Comparison of ENCODE assay signal across 2 cellular contexts in the genomic region with DNA sequence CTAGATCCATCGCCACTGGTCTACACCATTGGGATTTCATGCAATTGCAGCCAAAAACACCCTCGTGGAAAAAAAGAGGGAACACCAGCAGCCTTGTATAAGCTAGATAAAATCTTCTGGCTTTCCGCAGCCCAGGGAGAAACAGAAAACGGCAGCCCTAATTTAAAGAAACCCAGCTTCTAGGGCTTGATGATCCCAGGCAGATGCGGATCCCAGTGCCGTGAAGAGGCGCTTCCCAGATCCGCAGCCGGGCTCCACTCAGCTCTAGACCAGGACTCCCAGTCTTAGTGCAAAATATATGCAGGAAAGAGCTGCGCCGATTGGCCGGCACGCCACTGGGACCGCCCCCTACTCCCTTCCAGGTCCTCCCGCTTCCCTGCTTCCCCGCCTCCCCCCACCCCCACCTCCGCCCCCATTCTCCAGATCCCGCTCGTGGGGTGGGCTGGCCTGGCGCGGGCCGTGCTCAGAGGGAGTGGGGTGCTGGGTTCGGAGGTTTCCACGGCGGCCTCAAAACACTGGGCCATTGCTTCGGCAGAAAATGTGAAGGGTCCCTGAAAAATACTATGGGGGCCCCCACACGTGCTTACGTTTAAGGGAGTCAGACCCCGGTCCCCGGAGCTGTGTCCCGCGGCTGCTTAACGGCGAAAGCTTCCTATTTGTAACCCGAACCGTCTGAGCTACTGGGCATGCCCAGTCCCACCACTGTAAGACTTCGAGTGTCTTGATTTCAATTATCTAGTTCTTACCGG.
TF ChIP-seq lines count a peak whose summit lies in the region.

No MANE protein-coding gene starts in this region.

TF ChIP-seq in H1, 55 proteins besides CTCF, POLR2A, EP300 and RAD21:
- no peak for TF ChIP-seq YY1 (IDR thresholded peaks at IDR 0.05; ENCODE audit: low read depth, low read length)
- TF ChIP-seq SP1 (IDR thresholded peaks at IDR 0.05; ENCODE audit: low read depth, low read length) = peak; percentile 55; the same call in 1 of the 2 replicates
- TF ChIP-seq PHF8 (conservative IDR thresholded peaks at IDR 0.05; ENCODE audit: low read depth, low read length) = peak; percentile 77
- peak; percentile 66 to 74; a peak in 1 of 4 replicates for TF ChIP-seq HDAC2 (IDR thresholded peaks at IDR 0.05; ENCODE audit: borderline replicate concordance in 1 of 2, low read depth in 2 of 2, low read length in 2 of 2)
- no peak for TF ChIP-seq CBX8 (IDR thresholded peaks at IDR 0.05; ENCODE audit: borderline replicate concordance, low read depth, low read length)
- peak; percentile 81 for TF ChIP-seq ASH2L (IDR thresholded peaks at IDR 0.05; ENCODE audit: low read length)
- no peak for TF ChIP-seq RNF2 (IDR thresholded peaks at IDR 0.05; ENCODE audit: borderline replicate concordance, low read depth, low read length, missing control alignments, poor library complexity, severe bottlenecking)
- peak; percentile 76 to 82; a peak in 1 of 4 replicates for TF ChIP-seq SIN3A (conservative IDR thresholded peaks at IDR 0.05 in 1 of 2, IDR thresholded peaks at IDR 0.05 in 1 of 2; ENCODE audit: low read depth in 1 of 2, low read length in 2 of 2)
- TF ChIP-seq TAF7 (optimal IDR thresholded peaks at IDR 0.05; ENCODE audit: borderline replicate concordance, low read depth, low read length) = peak; percentile 98
- peak; percentile 63; the same call in 1 of the 2 replicates for TF ChIP-seq CHD1 (IDR thresholded peaks at IDR 0.05; ENCODE audit: low read depth, low read length)
- TF ChIP-seq CHD2 (IDR thresholded peaks at IDR 0.05; ENCODE audit: low read length) = peak; percentile 41; the same call in 1 of the 2 replicates
- TF ChIP-seq ATF2 (IDR thresholded peaks at IDR 0.05; ENCODE audit: low read length) = 0 out of 2 replicates have a peak, but pooled peaks have one; percentile 30
- peak; percentile 53; the same call in 1 of the 2 replicates for TF ChIP-seq RFX5 (IDR thresholded peaks at IDR 0.05; ENCODE audit: borderline replicate concordance, low read depth, low read length)
- TF ChIP-seq, protein P1, sequence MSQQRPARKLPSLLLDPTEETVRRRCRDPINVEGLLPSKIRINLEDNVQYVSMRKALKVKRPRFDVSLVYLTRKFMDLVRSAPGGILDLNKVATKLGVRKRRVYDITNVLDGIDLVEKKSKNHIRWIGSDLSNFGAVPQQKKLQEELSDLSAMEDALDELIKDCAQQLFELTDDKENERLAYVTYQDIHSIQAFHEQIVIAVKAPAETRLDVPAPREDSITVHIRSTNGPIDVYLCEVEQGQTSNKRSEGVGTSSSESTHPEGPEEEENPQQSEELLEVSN (IDR thresholded peaks at IDR 0.05) = no peak
- peak; percentile 35; the same call in 1 of the 2 replicates for TF ChIP-seq KDM1A (IDR thresholded peaks at IDR 0.05; ENCODE audit: borderline replicate concordance, low read length)
- peak; percentile 100 for TF ChIP-seq TAF1 (IDR thresholded peaks at IDR 0.05; ENCODE audit: low read depth, low read length)
- peak; percentile 51 for TF ChIP-seq KDM4A (IDR thresholded peaks at IDR 0.05; ENCODE audit: low read depth, low read length, severe bottlenecking)
- TF ChIP-seq POLR2AphosphoS5 (IDR thresholded peaks at IDR 0.05; ENCODE audit: low read depth, low read length) = peak; percentile 100
- TF ChIP-seq MAX (IDR thresholded peaks at IDR 0.05) = 0 out of 2 replicates have a peak, but pooled peaks have one; percentile 39
- TF ChIP-seq RBBP5 (IDR thresholded peaks at IDR 0.05; ENCODE audit: borderline replicate concordance, low read depth, low read length) = 0 out of 2 replicates have a peak, but pooled peaks have one; percentile 54
- TF ChIP-seq TBP (IDR thresholded peaks at IDR 0.05; ENCODE audit: low read depth, low read length) = peak; percentile 97
- no peak for TF ChIP-seq JUN (IDR thresholded peaks at IDR 0.05; ENCODE audit: low read depth, low read length)
- TF ChIP-seq GTF2F1 (IDR thresholded peaks at IDR 0.05; ENCODE audit: borderline replicate concordance, low read depth, low read length) = peak; percentile 92
- no peak; the same call in 1 of the 2 replicates for TF ChIP-seq EGR1 (IDR thresholded peaks at IDR 0.05; ENCODE audit: borderline replicate concordance, low read depth, low read length)

TF ChIP-seq in GM12891, 5 proteins besides CTCF, POLR2A, EP300 and RAD21:
- no peak for TF ChIP-seq POLR2AphosphoS5 (IDR thresholded peaks at IDR 0.05; ENCODE audit: low read depth, low read length)
- TF ChIP-seq SPI1 (IDR thresholded peaks at IDR 0.05; ENCODE audit: low read depth, low read length) = no peak
- no peak for TF ChIP-seq PAX5 (IDR thresholded peaks at IDR 0.05; ENCODE audit: insufficient read depth, low read length, severe bottlenecking)
- no peak for TF ChIP-seq TAF1 (IDR thresholded peaks at IDR 0.05; ENCODE audit: low read depth, low read length)
- no peak for TF ChIP-seq POU2F2 (IDR thresholded peaks at IDR 0.05; ENCODE audit: low read depth, low read length)
